12 cellular contexts compared by ENCODE assay signal in genomic region chr18:28512357-28512756, GRCh38.
A peak's percentile ranks its signal among the peaks of the same experiment; 100 is the strongest.
DNase-seq lines count a peak whose midpoint lies in the region; ATAC-seq and TF ChIP-seq lines count a peak whose summit lies in the region.
"Had no signal": no experiment of that assay in that cellular context is flagged by ENCODE, and none has a peak within 500 bp of the region (broad histone marks: within the 10 kb centered on the region; RNA-seq: fewer than 3 reads in every experiment).

No MANE protein-coding gene starts in this region.

- ATAC-seq in HG02759 (IDR thresholded peaks at IDR 0.05; ENCODE audit: unreplicated experiment) (peak; percentile 52), SK-N-SH treated with all-trans-retinoic acid at 6 μM for 48 hours (peak; percentile 57)

- DNase-seq in GM10266 (ENCODE audit: extremely low spot score) (peak; percentile 3), iris pigment epithelial cell (ENCODE audit: low read depth) (peak; percentile 5), NCI-H2029 treated with DMSO at 0.1 percent for 48 hours (lab: John Stamatoyannopoulos, UW) (no peak), T-helper 9 cell (no peak), NCI-H345 treated with DMSO at 0.1 percent for 48 hours (lab: John Stamatoyannopoulos, UW; ENCODE audit: unreplicated experiment) (no peak)
- DNase-seq in activated CD4-positive, alpha-beta T cell treated with anti-CD3 and anti-CD28 coated beads for 4 hours = no peak
- DNase-seq: CD4-positive, CD25-positive, alpha-beta regulatory T cell; NCI-H1417 treated with DMSO at 0.1 percent for 48 hours; posterior cingulate gyrus; stimulated activated naive B cell treated with anti-CD40 and anti-IgM and Interleukin-4, amounts not matched to agents 10 μg/mL and 1 μg/mL and 100 μg/mL, for 72 hours had no signal

- no peak for TF ChIP-seq CTCF in GM10266 (IDR thresholded peaks at IDR 0.05; ENCODE audit: control insufficient read depth, insufficient read depth, low read depth, missing control alignments)

TF ChIP-seq in SK-N-SH treated with all-trans-retinoic acid at 6 μM for 48 hours, 23 proteins besides CTCF, POLR2A, EP300 and RAD21:
- TF ChIP-seq TCF4 (CRISPR knock-in tag; IDR thresholded peaks at IDR 0.05; ENCODE audit: borderline replicate concordance) (no peak), ZFP3 (CRISPR knock-in tag; IDR thresholded peaks at IDR 0.05) (no peak), ZFP30 (CRISPR knock-in tag; IDR thresholded peaks at IDR 0.05) (no peak), ESRRG (CRISPR knock-in tag; IDR thresholded peaks at IDR 0.05) (no peak), ZC3H10 (CRISPR knock-in tag; IDR thresholded peaks at IDR 0.05) (no peak), GLIS3 (CRISPR knock-in tag; IDR thresholded peaks at IDR 0.05) (no peak), BACH2 (CRISPR knock-in tag; IDR thresholded peaks at IDR 0.05; ENCODE audit: borderline replicate concordance) (no peak), TOX (CRISPR knock-in tag; IDR thresholded peaks at IDR 0.05; ENCODE audit: borderline replicate concordance) (no peak), SNAI2 (CRISPR knock-in tag; IDR thresholded peaks at IDR 0.05) (no peak), ARNTL (CRISPR knock-in tag; IDR thresholded peaks at IDR 0.05; ENCODE audit: borderline replicate concordance, low read depth) (no peak), CSDC2 (CRISPR knock-in tag; IDR thresholded peaks at IDR 0.05) (no peak), CREB5 (CRISPR knock-in tag; IDR thresholded peaks at IDR 0.05; ENCODE audit: low read depth) (no peak), ZNF565 (CRISPR knock-in tag; conservative IDR thresholded peaks at IDR 0.05; ENCODE audit: low read depth) (no peak), ZNF70 (CRISPR knock-in tag; IDR thresholded peaks at IDR 0.05) (no peak), CSRNP3 (CRISPR knock-in tag; IDR thresholded peaks at IDR 0.05) (no peak), PATZ1 (CRISPR knock-in tag; IDR thresholded peaks at IDR 0.05; ENCODE audit: borderline replicate concordance) (no peak), RARB (CRISPR knock-in tag; IDR thresholded peaks at IDR 0.05) (no peak)

Comparison
In these comparisons a context has a peak if more than half of its experiments do, and no peak if none do; other contexts are left out.
1. DNase-seq: peak in GM10266 (single experiment) and iris pigment epithelial cell (single experiment); none in NCI-H2029 treated with DMSO at 0.1 percent for 48 hours (single experiment), T-helper 9 cell (single experiment), NCI-H345 treated with DMSO at 0.1 percent for 48 hours (single experiment) and activated CD4-positive, alpha-beta T cell treated with anti-CD3 and anti-CD28 coated beads for 4 hours (0 of 2).